Comparison of ENCODE assay signal across 19 cellular contexts in the genomic region with DNA sequence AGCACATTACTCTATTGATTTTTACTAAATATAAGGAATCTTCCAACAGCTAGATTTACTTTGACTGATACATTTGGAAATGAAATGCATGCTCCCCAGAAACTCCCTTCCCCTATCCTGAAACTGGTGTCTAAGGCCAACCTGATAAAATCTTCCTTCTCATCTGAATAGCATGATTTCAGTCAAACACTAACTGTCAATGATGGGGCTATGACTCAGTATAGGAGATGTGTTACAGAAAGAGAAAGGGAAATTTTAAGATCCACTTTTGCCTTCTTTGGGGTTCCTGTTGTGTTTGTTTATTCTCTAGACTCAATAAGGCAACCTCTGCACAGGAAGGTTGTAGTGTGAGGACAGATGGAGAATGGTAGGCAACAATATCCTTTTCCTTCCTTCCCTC.
DNase-seq lines count a peak whose midpoint lies in the region; ATAC-seq, FAIRE-seq and TF ChIP-seq lines count a peak whose summit lies in the region.
"Had no signal": no experiment of that assay in that cellular context is flagged by ENCODE, and none has a peak within 500 bp of the region (broad histone marks: within the 10 kb centered on the region; RNA-seq: fewer than 3 reads in every experiment).

No MANE protein-coding gene starts in this region.

- H3K27ac Mint-ChIP-seq in MCF 10A (ENCODE audit: low read depth, unreplicated experiment) (no peak overlapping the region), T-helper 17 cell (no peak overlapping the region)
- no peak overlapping the region for H3K27ac Mint-ChIP-seq in stimulated activated effector memory CD8-positive, alpha-beta T cell treated with anti-CD3 and anti-CD28 coated beads, Interleukin-12 subunit alpha, Interleukin-12 subunit beta, amount 100 ng/mL, for 72 hours
- H3K27ac Mint-ChIP-seq: B cell had no signal

- peak; percentile 6 for DNase-seq in mammary epithelial cell
- DNase-seq in MCF 10A (ENCODE audit: unreplicated experiment) = no peak
- DNase-seq in T-helper 17 cell = no peak
- no peak for DNase-seq in stimulated activated effector memory CD8-positive, alpha-beta T cell treated with anti-CD3 and anti-CD28 coated beads, Interleukin-12 subunit alpha, Interleukin-12 subunit beta, amount 100 ng/mL, for 72 hours (ENCODE audit: low spot score in 2 of 2)
- no peak for DNase-seq in vagina (ENCODE audit: extremely low spot score in 2 of 2)
- no peak for DNase-seq in RCC 7860 (ENCODE audit: low spot score)
- DNase-seq: Calu3; CD4-positive, CD25-positive, alpha-beta regulatory T cell; DMS53; NCI-H1092 treated with DMSO at 0.1 percent for 48 hours; NCI-H2081 treated with DMSO at 0.1 percent for 48 hours; NCI-H510A; NCI-H82; PC-9 had no signal

- no peak for TF ChIP-seq POLR2A in vagina (IDR thresholded peaks at IDR 0.05)

- H4K20me1 ChIP-seq in mammary epithelial cell (ENCODE audit: insufficient read depth, low read length) = no peaks in the 10 kb centered on the region

- FAIRE-seq in RCC 7860 (lab: Jason Lieb, UNC) = no peak
- FAIRE-seq: H1, HepG2 had no signal

- no peaks in the 10 kb centered on the region for H3K79me2 ChIP-seq in mammary epithelial cell (ENCODE audit: insufficient read depth, low read length)

- H3K4me1 ChIP-seq in mammary epithelial cell (ENCODE audit: insufficient read depth, low read length) (no peaks in the 10 kb centered on the region), vagina (no peaks in the 10 kb centered on the region)

- no peaks in the 10 kb centered on the region for H3K9me3 Mint-ChIP-seq in MCF 10A (ENCODE audit: unreplicated experiment)
- H3K9me3 Mint-ChIP-seq in stimulated activated effector memory CD8-positive, alpha-beta T cell treated with anti-CD3 and anti-CD28 coated beads, Interleukin-12 subunit alpha, Interleukin-12 subunit beta, amount 100 ng/mL, for 72 hours = no peaks in the 10 kb centered on the region

- H3K27me3 Mint-ChIP-seq in MCF 10A (ENCODE audit: insufficient read depth, unreplicated experiment) = no peaks in the 10 kb centered on the region
- no peaks in the 10 kb centered on the region for H3K27me3 Mint-ChIP-seq in T-helper 17 cell
- H3K27me3 Mint-ChIP-seq: B cell; CD4-positive, CD25-positive, alpha-beta regulatory T cell had no signal

- H3K4me2 ChIP-seq in mammary epithelial cell (ENCODE audit: insufficient read depth, low read depth, low read length) = no peak overlapping the region
- H3K4me2 ChIP-seq: KMS-11, PC-9 had no signal

- intact Hi-C loops in mammary epithelial cell (cut with micrococcal nuclease) (no loop called here), MCF 10A (cut with micrococcal nuclease) (no loop called here), vagina (cut with DNase I) (no loop called here)

- in situ Hi-C loops in mammary epithelial cell (cut with MboI; ENCODE audit: low sequenced_read_pairs in 2 of 2) = no loop called here

- ATAC-seq in GM19463 (IDR thresholded peaks at IDR 0.05; ENCODE audit: unreplicated experiment) = peak; percentile 47
- ATAC-seq in T-helper 17 cell = no peak
- peak; percentile 76 for ATAC-seq in stimulated activated effector memory CD8-positive, alpha-beta T cell treated with anti-CD3 and anti-CD28 coated beads, Interleukin-12 subunit alpha, Interleukin-12 subunit beta, amount 100 ng/mL, for 72 hours
- ATAC-seq: HepG2 had no signal

- dilution Hi-C loops in mammary epithelial cell (cut with HindIII; ENCODE audit: low sequenced_read_pairs) = no loop called here

- H3K36me3 Mint-ChIP-seq in MCF 10A (ENCODE audit: insufficient read depth, unreplicated experiment) (no peaks in the 10 kb centered on the region), T-helper 17 cell (ENCODE audit: low read depth) (no peaks in the 10 kb centered on the region)
- no peaks in the 10 kb centered on the region for H3K36me3 Mint-ChIP-seq in stimulated activated effector memory CD8-positive, alpha-beta T cell treated with anti-CD3 and anti-CD28 coated beads, Interleukin-12 subunit alpha, Interleukin-12 subunit beta, amount 100 ng/mL, for 72 hours
- H3K36me3 Mint-ChIP-seq: CD4-positive, CD25-positive, alpha-beta regulatory T cell had no signal

- POLR2A ChIA-PET in MCF 10A (lab: Yijun Ruan, JAX) = no interaction called here

- H3K4me3 Mint-ChIP-seq in MCF 10A (ENCODE audit: unreplicated experiment) (no peak overlapping the region), T-helper 17 cell (peak overlapping the region; percentile 15)
- no peak overlapping the region for H3K4me3 Mint-ChIP-seq in stimulated activated effector memory CD8-positive, alpha-beta T cell treated with anti-CD3 and anti-CD28 coated beads, Interleukin-12 subunit alpha, Interleukin-12 subunit beta, amount 100 ng/mL, for 72 hours
- H3K4me3 Mint-ChIP-seq: B cell had no signal

- H3K9ac ChIP-seq in mammary epithelial cell (ENCODE audit: insufficient read depth, low read length) = no peak overlapping the region
- H3K9ac ChIP-seq: KMS-11 had no signal

- CTCF ChIA-PET in mammary epithelial cell (lab: Charles Lee; ENCODE audit: low non-redundant PET) (no interaction called here), MCF 10A (lab: Yijun Ruan, JAX) (interaction anchor here (0.6 to 0.9 kb wide), 2 partner anchors 55 to 271 kb away, joined by 3 to 4 read pairs; no protein-coding TSS in a partner anchor)

- H3K4me3 ChIP-seq in mammary epithelial cell (replicated peaks in 1 of 3; ENCODE audit: insufficient read depth in 1 of 3, low read depth in 2 of 3, low read length in 3 of 3) = no peak overlapping the region
- no peak overlapping the region for H3K4me3 ChIP-seq in vagina
- H3K4me3 ChIP-seq: PC-9 had no signal

- no peaks in the 10 kb centered on the region for H3K9me3 ChIP-seq in mammary epithelial cell (replicated peaks; ENCODE audit: insufficient read depth, low read length)
- no peaks in the 10 kb centered on the region for H3K9me3 ChIP-seq in T-helper 17 cell (ENCODE audit: control insufficient read depth, low read length, poor library complexity, severe bottlenecking)
- no peaks in the 10 kb centered on the region for H3K9me3 ChIP-seq in vagina

- TF ChIP-seq CTCF in mammary epithelial cell (conservative IDR thresholded peaks at IDR 0.05 in 1 of 2, IDR thresholded peaks at IDR 0.05 in 1 of 2; ENCODE audit: extremely low read depth in 1 of 2, insufficient read depth in 1 of 2, low read depth in 1 of 2, low read length in 2 of 2) (no peak), MCF 10A (IDR thresholded peaks at IDR 0.05; ENCODE audit: unreplicated experiment) (no peak), vagina (IDR thresholded peaks at IDR 0.05) (no peak)

- H3K27me3 ChIP-seq in mammary epithelial cell (ENCODE audit: insufficient read depth, low read length) (no peaks in the 10 kb centered on the region), vagina (no peaks in the 10 kb centered on the region)

- H3K36me3 ChIP-seq in mammary epithelial cell (ENCODE audit: insufficient read depth, low read length) = no peaks in the 10 kb centered on the region
- H3K36me3 ChIP-seq in vagina = no peaks in the 10 kb centered on the region

- no peaks in the 10 kb centered on the region for H3K4me1 Mint-ChIP-seq in MCF 10A (ENCODE audit: insufficient read depth, unreplicated experiment)
- H3K4me1 Mint-ChIP-seq in T-helper 17 cell = peaks cover 3% of the 10 kb centered on the region
- H3K4me1 Mint-ChIP-seq in stimulated activated effector memory CD8-positive, alpha-beta T cell treated with anti-CD3 and anti-CD28 coated beads, Interleukin-12 subunit alpha, Interleukin-12 subunit beta, amount 100 ng/mL, for 72 hours = no peaks in the 10 kb centered on the region
- H3K4me1 Mint-ChIP-seq: B cell had no signal

- no TSS peak for BruUV-seq in mammary epithelial cell (replicated peaks; lab: Mats Ljungman, UMichigan)
- no TSS peak for BruUV-seq in MCF 10A (replicated peaks; lab: Mats Ljungman, UMichigan)

- no peak overlapping the region for H2AFZ ChIP-seq in mammary epithelial cell (ENCODE audit: low read depth, low read length)
- H2AFZ ChIP-seq: PC-9 had no signal

- H3K27ac ChIP-seq in mammary epithelial cell (ENCODE audit: insufficient read depth, low read depth, low read length) (no peak overlapping the region), vagina (no peak overlapping the region)
- H3K27ac ChIP-seq: KMS-11, PC-9 had no signal
